In the genomic region with DNA sequence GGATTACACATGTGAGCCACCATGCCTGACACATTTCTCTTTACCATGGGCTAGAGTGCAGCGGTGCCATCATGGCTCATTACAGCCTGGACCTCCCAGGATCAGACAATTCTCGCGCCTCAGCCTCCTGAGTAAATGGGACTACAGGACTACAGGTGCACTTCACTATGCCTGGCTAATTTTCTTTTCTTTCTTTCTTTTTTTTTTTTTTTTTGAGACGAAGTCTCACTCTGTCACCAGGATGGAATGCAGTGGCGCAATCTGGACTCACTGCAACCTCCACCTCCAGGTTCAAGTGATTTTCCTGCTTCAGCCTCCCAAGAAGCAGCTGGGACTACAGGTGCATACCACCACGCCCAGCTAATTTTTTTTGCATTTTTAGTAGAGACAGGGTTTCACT, we compare ENCODE assay signal across 21 cellular contexts. TPM values are rescaled to one million over a fixed set of nuclear protein-coding genes. Genes with fewer than 3 reads are reported as not detected.
DNase-seq lines count a peak whose midpoint lies in the region; ATAC-seq and TF ChIP-seq lines count a peak whose summit lies in the region.
"Had no signal": no experiment of that assay in that cellular context is flagged by ENCODE, and none has a peak within 500 bp of the region (broad histone marks: within the 10 kb centered on the region; RNA-seq: fewer than 3 reads in every experiment).

No MANE protein-coding gene starts in this region.

- H3K4me1 ChIP-seq in adipocyte (ENCODE audit: control insufficient read depth, insufficient read depth, low read length) (peaks cover 5% of the 10 kb centered on the region), BE2C (no peaks in the 10 kb centered on the region)
- H3K4me1 ChIP-seq: body of pancreas had no signal

- no peak overlapping the region for H3K27ac Mint-ChIP-seq in activated naive CD8-positive, alpha-beta T cell treated with anti-CD3 and anti-CD28 coated beads, Interleukin-2, amount 10 ng/mL, durations not matched to agents 7 days and 5 days
- H3K27ac Mint-ChIP-seq in activated naive CD8-positive, alpha-beta T cell treated with anti-CD3 and anti-CD28 coated beads for 36 hours: no peak overlapping the region
- H3K27ac Mint-ChIP-seq: activated CD4-positive, alpha-beta T cell treated with anti-CD3 and anti-CD28 coated beads for 36 hours; dendritic cell treated with granulocyte-macrophage colony-stimulating factor and Interleukin-4, amounts not matched to agents 40 ng/mL and 50 ng/mL, for 4 days; mesothelial cell of epicardium; nephron progenitor cell had no signal

- H3K27me3 ChIP-seq in adipocyte (replicated peaks; ENCODE audit: control insufficient read depth, insufficient read depth, low read length) (peaks cover 4% of the 10 kb centered on the region), BE2C (no peaks in the 10 kb centered on the region)
- H3K27me3 ChIP-seq: body of pancreas, spleen had no signal

- H3K9me3 ChIP-seq in adipocyte (ENCODE audit: control insufficient read depth, low read length): no peaks in the 10 kb centered on the region
- no peaks in the 10 kb centered on the region for H3K9me3 ChIP-seq in BE2C
- H3K9me3 ChIP-seq: body of pancreas, psoas muscle, spleen had no signal

- H3K4me3 ChIP-seq in adipocyte (ENCODE audit: low read length): no peak overlapping the region
- H3K4me3 ChIP-seq in BE2C (ENCODE audit: low read depth, low read length): no peak overlapping the region
- H3K4me3 ChIP-seq: body of pancreas, psoas muscle, spleen had no signal

- no peak for ATAC-seq in activated naive CD8-positive, alpha-beta T cell treated with anti-CD3 and anti-CD28 coated beads, Interleukin-2, amount 10 ng/mL, durations not matched to agents 7 days and 5 days (ENCODE audit: low read depth)
- no peak for ATAC-seq in left colon
- ATAC-seq: activated CD4-positive, alpha-beta T cell treated with anti-CD3 and anti-CD28 coated beads for 36 hours; body of pancreas; Panc1; psoas muscle; SK-N-SH treated with all-trans-retinoic acid at 6 μM for 48 hours had no signal

- H3K9me3 Mint-ChIP-seq in activated naive CD8-positive, alpha-beta T cell treated with anti-CD3 and anti-CD28 coated beads, Interleukin-2, amount 10 ng/mL, durations not matched to agents 7 days and 5 days: no peaks in the 10 kb centered on the region
- H3K9me3 Mint-ChIP-seq in activated naive CD8-positive, alpha-beta T cell treated with anti-CD3 and anti-CD28 coated beads for 36 hours: no peaks in the 10 kb centered on the region
- H3K9me3 Mint-ChIP-seq: dendritic cell treated with granulocyte-macrophage colony-stimulating factor and Interleukin-4, amounts not matched to agents 40 ng/mL and 50 ng/mL, for 4 days; mesothelial cell of epicardium; nephron progenitor cell had no signal

- no peak for TF ChIP-seq CTCF in BE2C (IDR thresholded peaks at IDR 0.05; ENCODE audit: low read depth, low read length)

- H3K36me3 Mint-ChIP-seq in activated naive CD8-positive, alpha-beta T cell treated with anti-CD3 and anti-CD28 coated beads, Interleukin-2, amount 10 ng/mL, durations not matched to agents 7 days and 5 days: no peaks in the 10 kb centered on the region
- no peaks in the 10 kb centered on the region for H3K36me3 Mint-ChIP-seq in activated naive CD8-positive, alpha-beta T cell treated with anti-CD3 and anti-CD28 coated beads for 36 hours
- H3K36me3 Mint-ChIP-seq: mesothelial cell of epicardium had no signal

- peaks cover 5% of the 10 kb centered on the region for H3K27me3 Mint-ChIP-seq in activated naive CD8-positive, alpha-beta T cell treated with anti-CD3 and anti-CD28 coated beads, Interleukin-2, amount 10 ng/mL, durations not matched to agents 7 days and 5 days
- H3K27me3 Mint-ChIP-seq in activated naive CD8-positive, alpha-beta T cell treated with anti-CD3 and anti-CD28 coated beads for 36 hours: peaks cover 9% of the 10 kb centered on the region

- H3K36me3 ChIP-seq in adipocyte (ENCODE audit: control insufficient read depth, insufficient read depth, low read length, severe bottlenecking): no peaks in the 10 kb centered on the region
- H3K36me3 ChIP-seq in BE2C: no peaks in the 10 kb centered on the region
- H3K36me3 ChIP-seq: spleen had no signal

- H3K4me3 Mint-ChIP-seq in activated naive CD8-positive, alpha-beta T cell treated with anti-CD3 and anti-CD28 coated beads, Interleukin-2, amount 10 ng/mL, durations not matched to agents 7 days and 5 days: no peak overlapping the region
- no peak overlapping the region for H3K4me3 Mint-ChIP-seq in activated naive CD8-positive, alpha-beta T cell treated with anti-CD3 and anti-CD28 coated beads for 36 hours
- H3K4me3 Mint-ChIP-seq: activated CD4-positive, alpha-beta T cell treated with anti-CD3 and anti-CD28 coated beads for 36 hours; dendritic cell treated with granulocyte-macrophage colony-stimulating factor and Interleukin-4, amounts not matched to agents 40 ng/mL and 50 ng/mL, for 4 days; mesothelial cell of epicardium; nephron progenitor cell had no signal

- POLR2A ChIA-PET in activated naive CD8-positive, alpha-beta T cell treated with anti-CD3 and anti-CD28 coated beads, Interleukin-2, amount 10 ng/mL, durations not matched to agents 7 days and 5 days (lab: Charles Lee): no interaction called here

- intact Hi-C loops in left colon (cut with DNase I, micrococcal nuclease): no loop called here

- peaks cover 5% of the 10 kb centered on the region for H3K4me1 Mint-ChIP-seq in activated naive CD8-positive, alpha-beta T cell treated with anti-CD3 and anti-CD28 coated beads, Interleukin-2, amount 10 ng/mL, durations not matched to agents 7 days and 5 days
- peaks cover 2% of the 10 kb centered on the region for H3K4me1 Mint-ChIP-seq in activated naive CD8-positive, alpha-beta T cell treated with anti-CD3 and anti-CD28 coated beads for 36 hours
- H3K4me1 Mint-ChIP-seq: activated CD4-positive, alpha-beta T cell treated with anti-CD3 and anti-CD28 coated beads for 36 hours; mesothelial cell of epicardium had no signal

- no peak overlapping the region for H3K9ac ChIP-seq in adipocyte (ENCODE audit: low read length)

- peak; percentile 2 for DNase-seq in activated naive CD8-positive, alpha-beta T cell treated with anti-CD3 and anti-CD28 coated beads, Interleukin-2, amount 10 ng/mL, durations not matched to agents 7 days and 5 days
- DNase-seq in activated naive CD8-positive, alpha-beta T cell treated with anti-CD3 and anti-CD28 coated beads for 36 hours: no peak
- DNase-seq in adipocyte (ENCODE audit: low read depth) (peak; percentile 31), glomerular visceral epithelial cell (ENCODE audit: extremely low spot score) (peak; percentile 57), left colon (no peak), ureter (ENCODE audit: low spot score) (no peak), amygdala (lab: John Stamatoyannopoulos, UW) (no peak), BE2C (no peak)
- DNase-seq: activated CD4-positive, alpha-beta T cell treated with anti-CD3 and anti-CD28 coated beads for 36 hours; activated CD8-positive, alpha-beta memory T cell treated with anti-CD3 and anti-CD28 coated beads, Interleukin-2, amount 50 U/mL, for 48 hours; activated gamma-delta T cell treated with Interleukin-2 at 50 U/mL for 16 hours; body of pancreas; DMS53; NCI-H526 treated with DMSO at 0.1 percent for 48 hours; nephron progenitor cell; psoas muscle; spleen had no signal

RNA-seq across cellular contexts. Expression of gene KIF1B, which starts 14.8 kb away (rescaled TPM):
- total RNA-seq in activated naive CD8-positive, alpha-beta T cell treated with anti-CD3 and anti-CD28 coated beads, Interleukin-2, amount 10 ng/mL, durations not matched to agents 7 days and 5 days: 10 to 100 TPM; 13.4 to 13.9 TPM
- 10 to 100 TPM; 10.0 to 11.2 TPM for total RNA-seq in activated naive CD8-positive, alpha-beta T cell treated with anti-CD3 and anti-CD28 coated beads for 36 hours
- 10 to 100 TPM; 44.6 to 45.3 TPM for total RNA-seq in left colon
- total RNA-seq in ureter: 37.2 TPM
- 16.1 TPM for polyA plus RNA-seq in BE2C (2012; ENCODE audit: insufficient read depth, insufficient read length, low read depth)

Comparison
In these comparisons a context has a peak if more than half of its experiments do, and no peak if none do; other contexts are left out.
1. DNase-seq: peak in activated naive CD8-positive, alpha-beta T cell treated with anti-CD3 and anti-CD28 coated beads, Interleukin-2, amount 10 ng/mL, durations not matched to agents 7 days and 5 days (single experiment), adipocyte (single experiment) and glomerular visceral epithelial cell (single experiment); none in activated naive CD8-positive, alpha-beta T cell treated with anti-CD3 and anti-CD28 coated beads for 36 hours (single experiment), left colon (0 of 2), ureter (single experiment), amygdala (0 of 56) and BE2C (single experiment).